Comparison of ENCODE assay signal across 1 cellular context in the genomic region with DNA sequence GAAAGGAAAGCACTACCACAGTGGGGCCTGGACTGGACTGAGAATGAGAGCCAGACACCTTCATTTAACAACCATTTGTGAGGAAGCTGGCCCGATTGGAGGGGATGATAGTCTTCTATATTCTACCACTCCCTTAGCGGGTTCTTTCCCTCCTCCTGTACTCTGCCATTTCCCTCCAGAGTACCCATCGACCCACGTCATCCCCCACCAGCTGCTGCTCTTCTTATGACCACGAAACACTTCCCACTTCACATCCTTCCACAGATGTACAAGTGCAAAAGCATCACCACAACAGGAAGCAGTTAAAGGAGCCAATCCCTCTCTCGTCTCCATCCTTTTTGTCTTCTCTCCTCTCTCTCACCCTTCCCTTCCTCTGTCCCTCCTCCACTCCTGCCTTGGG.
TF ChIP-seq lines count a peak whose summit lies in the region.

No MANE protein-coding gene starts in this region.

TF ChIP-seq in IMR-90, 13 proteins besides CTCF, POLR2A, EP300 and RAD21:
- TF ChIP-seq CHD1 (IDR thresholded peaks at IDR 0.05; ENCODE audit: low read depth, low read length) (no peak), CEBPB (IDR thresholded peaks at IDR 0.05; ENCODE audit: low read depth, low read length) (no peak), RCOR1 (IDR thresholded peaks at IDR 0.05; ENCODE audit: insufficient replicate concordance, low read length) (no peak), NFE2L2 (IDR thresholded peaks at IDR 0.05; ENCODE audit: low read depth, low read length) (no peak), SMC3 (IDR thresholded peaks at IDR 0.05; ENCODE audit: low read depth, low read length) (no peak), MAZ (IDR thresholded peaks at IDR 0.05; ENCODE audit: borderline replicate concordance, low read depth, low read length) (no peak), FOS (IDR thresholded peaks at IDR 0.05; ENCODE audit: low read depth, low read length) (no peak), MXI1 (IDR thresholded peaks at IDR 0.05; ENCODE audit: borderline replicate concordance, low read depth, low read length) (no peak), RFX5 (IDR thresholded peaks at IDR 0.05; ENCODE audit: low read depth, low read length) (no peak), BHLHE40 (IDR thresholded peaks at IDR 0.05; ENCODE audit: low read depth, low read length) (no peak), MAFK (IDR thresholded peaks at IDR 0.05; ENCODE audit: low read depth, low read length) (no peak)
- TF ChIP-seq, protein P1, sequence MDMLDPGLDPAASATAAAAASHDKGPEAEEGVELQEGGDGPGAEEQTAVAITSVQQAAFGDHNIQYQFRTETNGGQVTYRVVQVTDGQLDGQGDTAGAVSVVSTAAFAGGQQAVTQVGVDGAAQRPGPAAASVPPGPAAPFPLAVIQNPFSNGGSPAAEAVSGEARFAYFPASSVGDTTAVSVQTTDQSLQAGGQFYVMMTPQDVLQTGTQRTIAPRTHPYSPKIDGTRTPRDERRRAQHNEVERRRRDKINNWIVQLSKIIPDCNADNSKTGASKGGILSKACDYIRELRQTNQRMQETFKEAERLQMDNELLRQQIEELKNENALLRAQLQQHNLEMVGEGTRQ (IDR thresholded peaks at IDR 0.05; ENCODE audit: low read depth, low read length) = no peak
- TF ChIP-seq, protein P2, sequence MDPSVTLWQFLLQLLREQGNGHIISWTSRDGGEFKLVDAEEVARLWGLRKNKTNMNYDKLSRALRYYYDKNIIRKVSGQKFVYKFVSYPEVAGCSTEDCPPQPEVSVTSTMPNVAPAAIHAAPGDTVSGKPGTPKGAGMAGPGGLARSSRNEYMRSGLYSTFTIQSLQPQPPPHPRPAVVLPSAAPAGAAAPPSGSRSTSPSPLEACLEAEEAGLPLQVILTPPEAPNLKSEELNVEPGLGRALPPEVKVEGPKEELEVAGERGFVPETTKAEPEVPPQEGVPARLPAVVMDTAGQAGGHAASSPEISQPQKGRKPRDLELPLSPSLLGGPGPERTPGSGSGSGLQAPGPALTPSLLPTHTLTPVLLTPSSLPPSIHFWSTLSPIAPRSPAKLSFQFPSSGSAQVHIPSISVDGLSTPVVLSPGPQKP (IDR thresholded peaks at IDR 0.05; ENCODE audit: borderline replicate concordance, low read depth, low read length) = no peak
